8 cellular contexts compared by ENCODE assay signal in genomic region chr6:36546958-36547645, GRCh38.
A peak's percentile ranks its signal among the peaks of the same experiment; 100 is the strongest.
DNase-seq lines count a peak whose midpoint lies in the region; ATAC-seq lines count a peak whose summit lies in the region.

TSS of gene STK38 (minus strand) at chr6:36547479. CDS start at chr6:36540202, 7,277 bp downstream.

- no peaks in the 10 kb centered on the region for H3K27me3 ChIP-seq in layer of hippocampus (ENCODE audit: control insufficient read depth, insufficient read depth, low read length)

- H3K27ac ChIP-seq in cingulate gyrus (ENCODE audit: low read depth, low read length) (peak within 1 kb of the TSS; percentile 97), layer of hippocampus (ENCODE audit: low read depth, low read length) (peak within 1 kb of the TSS; percentile 98)

- ATAC-seq in HG03469 (IDR thresholded peaks at IDR 0.05; ENCODE audit: unreplicated experiment): peak; percentile 47

- DNase-seq in AML-193 (lab: John Stamatoyannopoulos, UW) (peak; percentile 92 to 94), GM19240 (ENCODE audit: insufficient read length, low spot score) (peak; percentile 90), NCI-H526 (lab: John Stamatoyannopoulos, UW) (peak; percentile 61 to 94)
- peak; percentile 95 for DNase-seq in activated CD4-positive, alpha-beta T cell treated with anti-CD3 and anti-CD28 coated beads for 48 hours
- peak; percentile 89 to 92 (median 91) for DNase-seq in stimulated activated CD4-positive, alpha-beta T cell treated with anti-CD3 and anti-CD28 coated beads, Interleukin-1b, Interleukin-23, amount 100 ng/mL, for 24 hours (ENCODE audit: low read depth in 4 of 4, low spot score in 1 of 4)

Comparison
In these comparisons a context has a peak if more than half of its experiments do, and no peak if none do; other contexts are left out.
1. Peak in every context shown above with its lines: DNase-seq, ATAC-seq and H3K27ac ChIP-seq.